ENCODE assay signal across 20 cellular contexts in the genomic region with DNA sequence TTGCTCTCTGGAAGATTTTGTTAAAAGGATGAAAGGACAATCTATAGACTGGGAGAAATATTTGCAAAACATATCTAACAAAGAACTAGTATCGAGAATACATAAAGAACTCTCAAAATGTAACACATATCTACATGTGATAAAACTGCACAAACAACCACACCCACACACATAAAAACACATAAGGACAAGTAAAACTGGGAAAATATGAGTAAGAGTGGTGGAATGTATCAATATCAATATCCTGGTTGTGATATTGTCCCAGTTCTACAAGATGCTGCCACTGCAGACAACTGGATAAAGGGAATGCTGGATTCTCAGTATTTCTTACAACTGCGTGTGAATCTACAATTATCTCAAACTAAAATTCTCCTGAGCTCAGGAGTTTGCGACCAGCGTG.
"Had no signal": no experiment of that assay in that cellular context is flagged by ENCODE, and none has a peak within 500 bp of the region (broad histone marks: within the 10 kb centered on the region; RNA-seq: fewer than 3 reads in every experiment).

No MANE protein-coding gene starts in this region.

- H3K27ac Mint-ChIP-seq: activated CD8-positive, alpha-beta T cell treated with anti-CD3 and anti-CD28 coated beads, Interleukin-2, amount 10 ng/mL, durations not matched to agents 7 days and 5 days; nephron progenitor cell had no signal

- DNase-seq: activated CD8-positive, alpha-beta T cell treated with anti-CD3 and anti-CD28 coated beads, Interleukin-2, amount 10 ng/mL, durations not matched to agents 7 days and 5 days; activated gamma-delta T cell; amniotic stem cell; effector memory CD8-positive, alpha-beta T cell; esophagus squamous epithelium; gastrocnemius medialis; head of caudate nucleus; hypothalamus; left ventricle myocardium superior; nephron progenitor cell; pancreas; right lobe of liver; stimulated activated CD4-positive, alpha-beta T cell treated with anti-CD3 and anti-CD28 coated beads, Interleukin-1b, Interleukin-23, amount 100 ng/mL, for 48 hours; T-helper 9 cell; transverse colon had no signal

- H3K9me3 Mint-ChIP-seq: activated naive CD4-positive, alpha-beta T cell treated with anti-CD3 and anti-CD28 coated beads, Interleukin-2, amount 50 U/mL, for 72 hours; central memory CD8-positive, alpha-beta T cell; effector memory CD8-positive, alpha-beta T cell; nephron progenitor cell had no signal

- H3K4me1 Mint-ChIP-seq: nephron progenitor cell had no signal

- H3K4me1 ChIP-seq: breast epithelium, gastrocnemius medialis, pancreas had no signal

- H3K27me3 ChIP-seq: breast epithelium, esophagus squamous epithelium, gastrocnemius medialis, pancreas, right lobe of liver, transverse colon had no signal

- H3K27me3 Mint-ChIP-seq: central memory CD8-positive, alpha-beta T cell; effector memory CD8-positive, alpha-beta T cell had no signal

- ATAC-seq: activated CD8-positive, alpha-beta T cell treated with anti-CD3 and anti-CD28 coated beads, Interleukin-2, amount 10 ng/mL, durations not matched to agents 7 days and 5 days; activated naive CD4-positive, alpha-beta T cell treated with anti-CD3 and anti-CD28 coated beads, Interleukin-2, amount 50 U/mL, for 72 hours; effector memory CD8-positive, alpha-beta T cell; gastrocnemius medialis; left ventricle myocardium superior; pancreas; right lobe of liver; SK-N-SH treated with all-trans-retinoic acid at 6 μM for 48 hours had no signal

- H3K4me3 ChIP-seq: breast epithelium, esophagus squamous epithelium, gastrocnemius medialis, pancreas, right lobe of liver, skin epidermis, transverse colon had no signal

- H3K4me3 Mint-ChIP-seq: activated CD8-positive, alpha-beta T cell treated with anti-CD3 and anti-CD28 coated beads, Interleukin-2, amount 10 ng/mL, durations not matched to agents 7 days and 5 days; central memory CD8-positive, alpha-beta T cell; nephron progenitor cell had no signal

- H3K9me3 ChIP-seq: breast epithelium, esophagus squamous epithelium, gastrocnemius medialis, pancreas, right lobe of liver, transverse colon had no signal

- H3K27ac ChIP-seq: breast epithelium, esophagus squamous epithelium, gastrocnemius medialis, pancreas, right lobe of liver, skin epidermis, transverse colon had no signal

- H3K36me3 ChIP-seq: breast epithelium had no signal
